Comparison of ENCODE assay signal across 27 cellular contexts in genomic region chr5:17120209-17120608, GRCh38.
"Had no signal": no experiment of that assay in that cellular context is flagged by ENCODE, and none has a peak within 500 bp of the region (broad histone marks: within the 10 kb centered on the region; RNA-seq: fewer than 3 reads in every experiment).

No MANE protein-coding gene starts in this region.

- H3K27ac Mint-ChIP-seq: activated CD4-positive, alpha-beta memory T cell treated with anti-CD3 and anti-CD28 coated beads, Interleukin-2, amount 10 ng/mL, durations not matched to agents 7 days and 5 days; activated naive CD4-positive, alpha-beta T cell treated with anti-CD3 and anti-CD28 coated beads, Interleukin-2, amount 10 ng/mL, durations not matched to agents 7 days and 5 days; activated naive CD8-positive, alpha-beta T cell treated with anti-CD3 and anti-CD28 coated beads, Interleukin-2, amount 10 ng/mL, durations not matched to agents 7 days and 5 days; activated T-cell treated with anti-CD3 and anti-CD28 coated beads, Interleukin-2, amount 50 U/mL, for 24 hours; endodermal cell; nephron; stimulated activated naive CD8-positive, alpha-beta T cell treated with anti-CD3 and anti-CD28 coated beads, Interleukin-15, amount 100 ng/mL, for 72 hours; WTC11 had no signal

- H3K4me1 Mint-ChIP-seq: activated naive CD4-positive, alpha-beta T cell treated with anti-CD3 and anti-CD28 coated beads, Interleukin-2, amount 10 ng/mL, durations not matched to agents 7 days and 5 days had no signal

- ATAC-seq: foreskin keratinocyte; left ventricle myocardium superior; sciatic nerve; stimulated activated naive CD8-positive, alpha-beta T cell treated with anti-CD3 and anti-CD28 coated beads, Interleukin-15, amount 100 ng/mL, for 72 hours; upper lobe of right lung; WTC11 had no signal

- H3K9me3 ChIP-seq: ascending aorta, esophagus muscularis mucosa, prostate gland, thyroid gland, upper lobe of right lung had no signal

- H3K36me3 ChIP-seq: ascending aorta, esophagus muscularis mucosa, prostate gland, thyroid gland, upper lobe of right lung had no signal

- H3K4me3 Mint-ChIP-seq: activated CD4-positive, alpha-beta memory T cell treated with anti-CD3 and anti-CD28 coated beads, Interleukin-2, amount 10 ng/mL, durations not matched to agents 7 days and 5 days; activated CD4-positive, alpha-beta T cell treated with anti-CD3 and anti-CD28 coated beads, Interleukin-2, amount 10 ng/mL, durations not matched to agents 7 days and 5 days; activated naive CD4-positive, alpha-beta T cell treated with anti-CD3 and anti-CD28 coated beads, Interleukin-2, amount 10 ng/mL, durations not matched to agents 7 days and 5 days; activated naive CD8-positive, alpha-beta T cell treated with anti-CD3 and anti-CD28 coated beads, Interleukin-2, amount 10 ng/mL, durations not matched to agents 7 days and 5 days; activated T-cell treated with anti-CD3 and anti-CD28 coated beads, Interleukin-2, amount 50 U/mL, for 24 hours; endodermal cell; nephron; stimulated activated naive CD8-positive, alpha-beta T cell treated with anti-CD3 and anti-CD28 coated beads, Interleukin-15, amount 100 ng/mL, for 72 hours; WTC11 had no signal

- H3K4me1 ChIP-seq: esophagus muscularis mucosa, prostate gland had no signal

- H3K27ac ChIP-seq: ascending aorta, esophagus muscularis mucosa, foreskin keratinocyte, prostate gland, upper lobe of right lung had no signal

- H3K4me3 ChIP-seq: ascending aorta, esophagus muscularis mucosa, prostate gland, skin epidermis, thyroid gland, upper lobe of right lung had no signal

- DNase-seq: activated CD4-positive, alpha-beta memory T cell treated with anti-CD3 and anti-CD28 coated beads, Interleukin-2, amount 10 ng/mL, durations not matched to agents 7 days and 5 days; activated CD4-positive, alpha-beta T cell treated with anti-CD3 and anti-CD28 coated beads for 1 hour; activated CD4-positive, alpha-beta T cell treated with anti-CD3 and anti-CD28 coated beads, Interleukin-2, amount 10 ng/mL, durations not matched to agents 7 days and 5 days; activated CD8-positive, alpha-beta memory T cell treated with anti-CD3 and anti-CD28 coated beads, Interleukin-2, amount 50 U/mL, for 48 hours; activated gamma-delta T cell; activated naive CD4-positive, alpha-beta T cell treated with anti-CD3 and anti-CD28 coated beads, Interleukin-2, amount 10 ng/mL, durations not matched to agents 7 days and 5 days; activated naive CD8-positive, alpha-beta T cell treated with anti-CD3 and anti-CD28 coated beads, Interleukin-2, amount 10 ng/mL, durations not matched to agents 7 days and 5 days; activated T-cell treated with anti-CD3 and anti-CD28 coated beads, Interleukin-2, amount 50 U/mL, for 24 hours; caudate nucleus; endodermal cell; foreskin keratinocyte; left ventricle myocardium superior; retina; stimulated activated CD4-positive, alpha-beta T cell treated with anti-CD3 and anti-CD28 coated beads, Interleukin-12 subunit alpha, Interleukin-12 subunit beta, amount 100 ng/mL, for 4 hours; stimulated activated CD4-positive, alpha-beta T cell treated with anti-CD3 and anti-CD28 coated beads, Interleukin-4, amount 100 ng/mL, for 1 hour; stimulated activated naive CD8-positive, alpha-beta T cell treated with anti-CD3 and anti-CD28 coated beads, Interleukin-15, amount 100 ng/mL, for 72 hours; T-helper 2 cell; thyroid gland; upper lobe of right lung had no signal

- H3K27me3 ChIP-seq: ascending aorta, esophagus muscularis mucosa, foreskin keratinocyte, thyroid gland, upper lobe of right lung had no signal

- FAIRE-seq: islet of Langerhans had no signal

- H3K27me3 Mint-ChIP-seq: activated CD4-positive, alpha-beta memory T cell treated with anti-CD3 and anti-CD28 coated beads, Interleukin-2, amount 10 ng/mL, durations not matched to agents 7 days and 5 days; activated naive CD4-positive, alpha-beta T cell treated with anti-CD3 and anti-CD28 coated beads, Interleukin-2, amount 10 ng/mL, durations not matched to agents 7 days and 5 days had no signal

- H3K36me3 Mint-ChIP-seq: activated naive CD4-positive, alpha-beta T cell treated with anti-CD3 and anti-CD28 coated beads, Interleukin-2, amount 10 ng/mL, durations not matched to agents 7 days and 5 days; activated naive CD8-positive, alpha-beta T cell treated with anti-CD3 and anti-CD28 coated beads, Interleukin-2, amount 10 ng/mL, durations not matched to agents 7 days and 5 days; WTC11 had no signal

- H3K9me3 Mint-ChIP-seq: activated CD4-positive, alpha-beta T cell treated with anti-CD3 and anti-CD28 coated beads, Interleukin-2, amount 10 ng/mL, durations not matched to agents 7 days and 5 days; activated naive CD8-positive, alpha-beta T cell treated with anti-CD3 and anti-CD28 coated beads, Interleukin-2, amount 10 ng/mL, durations not matched to agents 7 days and 5 days; activated T-cell treated with anti-CD3 and anti-CD28 coated beads, Interleukin-2, amount 50 U/mL, for 24 hours; stimulated activated naive CD8-positive, alpha-beta T cell treated with anti-CD3 and anti-CD28 coated beads, Interleukin-15, amount 100 ng/mL, for 72 hours had no signal
